In the genomic region with DNA sequence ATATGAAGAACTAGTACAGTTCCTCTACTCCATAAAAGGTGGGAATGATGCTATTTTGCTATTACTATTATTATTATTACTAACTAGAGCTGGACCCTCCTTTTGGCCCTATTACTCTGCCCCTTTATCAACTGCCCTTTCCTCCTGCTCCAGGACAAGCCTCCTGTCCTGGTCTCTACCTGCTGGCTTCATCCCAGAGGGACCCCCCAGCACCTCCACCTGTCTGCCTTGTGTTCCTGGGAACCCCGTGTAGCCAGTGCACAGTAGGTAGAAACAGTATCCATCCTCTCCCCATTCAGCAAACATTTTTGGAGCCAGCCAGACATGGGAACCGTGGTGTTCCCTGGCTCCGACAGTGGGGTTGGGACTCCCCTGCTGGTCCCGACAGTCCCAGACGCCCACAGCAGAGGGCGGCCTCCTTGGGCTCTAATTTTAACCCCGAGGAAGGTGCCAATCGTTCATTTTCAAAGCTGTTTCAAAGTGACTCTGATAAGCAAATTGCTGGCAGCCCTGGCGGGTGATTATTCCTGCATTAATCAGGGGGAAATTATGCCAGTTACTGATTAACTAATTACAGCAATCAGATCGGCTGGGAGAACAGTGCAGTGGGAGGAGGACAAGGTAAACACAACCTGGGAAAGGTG, we compare ENCODE assay signal across 9 cellular contexts. TPM values are rescaled to one million over a fixed set of nuclear protein-coding genes. Genes with fewer than 3 reads are reported as not detected.
DNase-seq lines count a peak whose midpoint lies in the region; ATAC-seq and TF ChIP-seq lines count a peak whose summit lies in the region.
"Had no signal": no experiment of that assay in that cellular context is flagged by ENCODE, and none has a peak within 500 bp of the region (broad histone marks: within the 10 kb centered on the region; RNA-seq: fewer than 3 reads in every experiment).

No MANE protein-coding gene starts in this region.

- no peak overlapping the region for H3K4me3 ChIP-seq in heart left ventricle
- no peak overlapping the region for H3K4me3 ChIP-seq in stomach

- H3K36me3 Mint-ChIP-seq in activated CD4-positive, alpha-beta T cell treated with anti-CD3 and anti-CD28 coated beads for 36 hours (ENCODE audit: low read depth), result no peaks in the 10 kb centered on the region
- H3K36me3 Mint-ChIP-seq: CD8-positive, alpha-beta memory T cell had no signal

- TF ChIP-seq EP300 in stomach (IDR thresholded peaks at IDR 0.05), result no peak

- no peaks in the 10 kb centered on the region for H3K9me3 Mint-ChIP-seq in activated CD4-positive, alpha-beta T cell treated with anti-CD3 and anti-CD28 coated beads for 36 hours (ENCODE audit: low read depth)

- peak; percentile 23 for DNase-seq in activated T-cell treated with anti-CD3 and anti-CD28 coated beads, Interleukin-2, amount 50 U/mL, for 48 hours
- DNase-seq in activated T-cell treated with anti-CD3 and anti-CD28 coated beads for 4 hours, result no peak
- peak; percentile 10 for DNase-seq in RPMI7951 (ENCODE audit: low read depth)
- DNase-seq in heart left ventricle, result peak in 1 of 5 donors; percentile 32
- peak; percentile 89 for DNase-seq in stomach
- no peak for DNase-seq in activated CD4-positive, alpha-beta T cell treated with anti-CD3 and anti-CD28 coated beads for 36 hours
- no peak for DNase-seq in omental fat pad (ENCODE audit: low spot score)
- DNase-seq: CD8-positive, alpha-beta memory T cell had no signal

- no peak overlapping the region for H3K27ac Mint-ChIP-seq in activated CD4-positive, alpha-beta T cell treated with anti-CD3 and anti-CD28 coated beads for 36 hours
- H3K27ac Mint-ChIP-seq: CD8-positive, alpha-beta memory T cell had no signal

- H3K27me3 Mint-ChIP-seq in activated CD4-positive, alpha-beta T cell treated with anti-CD3 and anti-CD28 coated beads for 36 hours, result peaks cover 8% of the 10 kb centered on the region

- WGBS in heart left ventricle, 4 donors, result 4 to 12% (median 8%) methylated on average over 9 to 10 of the region's 10 CpGs
- 8 to 21% (median 11%) methylated on average over 10 of the region's 10 CpGs for WGBS in stomach, 5 donors

- H3K4me3 Mint-ChIP-seq in activated CD4-positive, alpha-beta T cell treated with anti-CD3 and anti-CD28 coated beads for 36 hours, result no peak overlapping the region
- H3K4me3 Mint-ChIP-seq: CD8-positive, alpha-beta memory T cell had no signal

- CTCF ChIA-PET in activated CD4-positive, alpha-beta T cell treated with anti-CD3 and anti-CD28 coated beads for 36 hours (lab: Charles Lee), result no interaction called here

- POLR2A ChIA-PET in activated CD4-positive, alpha-beta T cell treated with anti-CD3 and anti-CD28 coated beads for 36 hours (lab: Charles Lee), result no interaction called here

- no peaks in the 10 kb centered on the region for H3K4me1 Mint-ChIP-seq in activated CD4-positive, alpha-beta T cell treated with anti-CD3 and anti-CD28 coated beads for 36 hours
- H3K4me1 Mint-ChIP-seq: CD8-positive, alpha-beta memory T cell had no signal

- TF ChIP-seq POLR2A in heart left ventricle (IDR thresholded peaks at IDR 0.05) (no peak), stomach (IDR thresholded peaks at IDR 0.05) (no peak)

- H3K4me1 ChIP-seq in heart left ventricle (peaks cover 0 to 7% (median 0%) of the 10 kb centered on the region in 12 donors), stomach (peaks cover 12 to 21% (median 20%) of the 10 kb centered on the region in 4 donors)

- H3K9me3 ChIP-seq in heart left ventricle (no peaks in the 10 kb centered on the region), stomach (no peaks in the 10 kb centered on the region)

- H3K27me3 ChIP-seq in heart left ventricle (peaks cover 0 to 8% (median 0%) of the 10 kb centered on the region in 9 donors), stomach (peaks cover 0 to 23% (median 0%) of the 10 kb centered on the region in 3 donors)

- TF ChIP-seq CTCF in heart left ventricle (IDR thresholded peaks at IDR 0.05), result peak in 10 of 12 donors; percentile 26 to 56 (median 43)
- peak in 4 of 7 experiments; percentile 28 to 76 (median 50) for TF ChIP-seq CTCF in stomach (IDR thresholded peaks at IDR 0.05)
- no peak for TF ChIP-seq CTCF in omental fat pad (IDR thresholded peaks at IDR 0.05)

- H3K27ac ChIP-seq in heart left ventricle, result no peak overlapping the region
- peak overlapping the region; percentile 28 to 73 (median 36) for H3K27ac ChIP-seq in stomach

- intact Hi-C loops in heart left ventricle (cut with DNase I), result no loop called here
- intact Hi-C loops in stomach (cut with DNase I; ENCODE audit: low total_unique reads), result no loop called here
- intact Hi-C loops in activated CD4-positive, alpha-beta T cell treated with anti-CD3 and anti-CD28 coated beads for 36 hours (cut with DNase I, micrococcal nuclease), result no loop called here

- H3K36me3 ChIP-seq in heart left ventricle (no peaks in the 10 kb centered on the region), stomach (no peaks in the 10 kb centered on the region)

- peak; percentile 62 to 85 (median 66) for ATAC-seq in heart left ventricle
- no peak for ATAC-seq in activated CD4-positive, alpha-beta T cell treated with anti-CD3 and anti-CD28 coated beads for 36 hours
- ATAC-seq in HG02642 (IDR thresholded peaks at IDR 0.05; ENCODE audit: poor library complexity, unreplicated experiment), result no peak
- no peak for ATAC-seq in omental fat pad (ENCODE audit: low FRiP score)

RNA-seq across cellular contexts. Expression of a gene that starts 44.2 kb away (rescaled TPM):
- 4.0 and 4.5 TPM in 2 replicates for total RNA-seq in RPMI7951 (2014; rRNA removed; shearing (Covaris generic))
- total RNA-seq in heart left ventricle (1 to 10 TPM; 1.1 to 4.9 (median 2.0) TPM), stomach (1 to 10 TPM in 4 of 5 donors, under 1 TPM in 1; 0.58 to 4.5 (median 2.9) TPM), omental fat pad (1 to 10 TPM; 2.2 to 9.5 (median 5.4) TPM)
- polyA plus RNA-seq in heart left ventricle (1 to 10 TPM in 1 of 2 donors, under 1 TPM in 1; 0.29 to 1.8 TPM), stomach (1 to 10 TPM in 1 of 3 donors, under 1 TPM in 2; 0.46 to 1.1 (median 0.68) TPM)
- under 1 TPM; 0.02 to 0.14 TPM for total RNA-seq in activated CD4-positive, alpha-beta T cell treated with anti-CD3 and anti-CD28 coated beads for 36 hours

Comparison
In these comparisons a context has a peak if more than half of its experiments do, and no peak if none do; other contexts are left out.
1. DNase-seq: peak in activated T-cell treated with anti-CD3 and anti-CD28 coated beads, Interleukin-2, amount 50 U/mL, for 48 hours (2 of 2), RPMI7951 (single experiment) and stomach (single experiment); none in activated T-cell treated with anti-CD3 and anti-CD28 coated beads for 4 hours (single experiment), activated CD4-positive, alpha-beta T cell treated with anti-CD3 and anti-CD28 coated beads for 36 hours (single experiment) and omental fat pad (single experiment).
2. ATAC-seq: peak in heart left ventricle (4 of 4); none in activated CD4-positive, alpha-beta T cell treated with anti-CD3 and anti-CD28 coated beads for 36 hours (single experiment), HG02642 (single experiment) and omental fat pad (single experiment).
3. H3K27ac ChIP-seq: peak in stomach (5 of 5); none in heart left ventricle (0 of 12).
4. CTCF ChIP-seq: peak in heart left ventricle (10 of 12) and stomach (4 of 7); none in omental fat pad (0 of 3).